9 cellular contexts compared by ENCODE assay signal in genomic region chr1:203486618-203487370, GRCh38. TPM values are rescaled to one million over a fixed set of nuclear protein-coding genes. Genes with fewer than 3 reads are reported as not detected.
A peak's percentile ranks its signal among the peaks of the same experiment; 100 is the strongest.
DNase-seq lines count a peak whose midpoint lies in the region; ATAC-seq and TF ChIP-seq lines count a peak whose summit lies in the region.
"Had no signal": no experiment of that assay in that cellular context is flagged by ENCODE, and none has a peak within 500 bp of the region (broad histone marks: within the 10 kb centered on the region; RNA-seq: fewer than 3 reads in every experiment).

No MANE protein-coding gene starts in this region.

- H3K4me3 Mint-ChIP-seq in CD4-positive, alpha-beta memory T cell, result peak overlapping the region; percentile 79 to 86 (median 84)

- no peaks in the 10 kb centered on the region for H3K9me3 Mint-ChIP-seq in CD4-positive, alpha-beta memory T cell

- H3K27me3 ChIP-seq in CD4-positive, alpha-beta memory T cell (ENCODE audit: insufficient read depth, low read length), result peaks cover 4% of the 10 kb centered on the region
- H3K27me3 ChIP-seq in SJCRH30 (peaks cover 7% of the 10 kb centered on the region), parathyroid adenoma (ENCODE audit: control insufficient read depth, insufficient read depth, low read length) (no peaks in the 10 kb centered on the region)
- H3K27me3 ChIP-seq: neutrophil had no signal

- H3K36me3 ChIP-seq in CD4-positive, alpha-beta memory T cell (ENCODE audit: insufficient read depth, low read length), result no peaks in the 10 kb centered on the region
- H3K36me3 ChIP-seq in SJCRH30 (no peaks in the 10 kb centered on the region), parathyroid adenoma (ENCODE audit: control insufficient read depth, insufficient read depth, low read length) (no peaks in the 10 kb centered on the region)
- H3K36me3 ChIP-seq: neutrophil had no signal

- peak overlapping the region in 4 of 7 donors; percentile 42 to 89 (median 76) for H3K27ac Mint-ChIP-seq in CD4-positive, alpha-beta memory T cell

- POLR2A ChIA-PET in CD4-positive, alpha-beta memory T cell (lab: Charles Lee; ENCODE audit: partially characterized antibody), result interaction anchor here (1.9 to 2.5 kb wide), 2 partner anchors 147 to 219 kb away, joined by 7 to 39 read pairs; no protein-coding TSS in a partner anchor

- CTCF ChIA-PET in CD4-positive, alpha-beta memory T cell (lab: Charles Lee; ENCODE audit: partially characterized antibody), result interaction anchor here (1.2 to 17.7 kb wide), 11 partner anchors 9 to 219 kb away, joined by 3 to 424 read pairs (median 7); no protein-coding TSS in a partner anchor

- no peak overlapping the region for H3K4me3 ChIP-seq in CD4-positive, alpha-beta memory T cell (ENCODE audit: low read length in 2 of 2)
- H3K4me3 ChIP-seq in SJCRH30 (peak overlapping the region; percentile 58), parathyroid adenoma (ENCODE audit: low read depth, low read length) (no peak overlapping the region)

- peaks cover 13% of the 10 kb centered on the region for H3K4me1 ChIP-seq in CD4-positive, alpha-beta memory T cell (ENCODE audit: insufficient read depth, low read length)
- no peaks in the 10 kb centered on the region for H3K4me1 ChIP-seq in SJCRH30
- H3K4me1 ChIP-seq in parathyroid adenoma, result no peaks in the 10 kb centered on the region

- no peaks in the 10 kb centered on the region for H3K36me3 Mint-ChIP-seq in CD4-positive, alpha-beta memory T cell

- H3K4me1 Mint-ChIP-seq in CD4-positive, alpha-beta memory T cell, result peaks cover 1 to 22% (median 11%) of the 10 kb centered on the region in 4 donors

- H3K79me2 ChIP-seq in parathyroid adenoma, result no peaks in the 10 kb centered on the region

- no peak for TF ChIP-seq CTCF in parathyroid adenoma (IDR thresholded peaks at IDR 0.05)

- H3K4me2 ChIP-seq in parathyroid adenoma (ENCODE audit: low read length), result no peak overlapping the region

- DNase-seq in CD4-positive, alpha-beta memory T cell, result no peak
- DNase-seq in SJCRH30 (no peak), fibroblast of gingiva (ENCODE audit: low read depth) (peak; percentile 47), NCI-H748 treated with DMSO at 0.1 percent for 48 hours (lab: John Stamatoyannopoulos, UW) (no peak), NCI-H1436 (lab: John Stamatoyannopoulos, UW) (no peak), NCI-H774 (lab: John Stamatoyannopoulos, UW) (no peak)

- intact Hi-C loops in CD4-positive, alpha-beta memory T cell (cut with micrococcal nuclease), result loop anchor here (1.0 kb wide), 2 partner anchors 146 to 219 kb away; no protein-coding TSS in a partner anchor

- H2AFZ ChIP-seq in parathyroid adenoma, result peak overlapping the region; percentile 86

- peaks cover 2 to 4% of the 10 kb centered on the region in 2 donors for H3K27me3 Mint-ChIP-seq in CD4-positive, alpha-beta memory T cell

- H3K27ac ChIP-seq in CD4-positive, alpha-beta memory T cell (ENCODE audit: low read depth, low read length), result no peak overlapping the region
- H3K27ac ChIP-seq in SJCRH30 (no peak overlapping the region), parathyroid adenoma (peak overlapping the region; percentile 33)

- ATAC-seq in HG03460 (IDR thresholded peaks at IDR 0.05; ENCODE audit: unreplicated experiment), result no peak

- no peaks in the 10 kb centered on the region for H3K9me3 ChIP-seq in CD4-positive, alpha-beta memory T cell (ENCODE audit: control insufficient read depth in 1 of 2, low read length in 2 of 2)
- H3K9me3 ChIP-seq in SJCRH30 (replicated peaks) (no peaks in the 10 kb centered on the region), parathyroid adenoma (ENCODE audit: control insufficient read depth, low read length) (no peaks in the 10 kb centered on the region)
- H3K9me3 ChIP-seq: neutrophil had no signal

- H3K9ac ChIP-seq in parathyroid adenoma, result no peak overlapping the region

RNA-seq across cellular contexts. Expression of gene OPTC, which starts 7.2 kb away (rescaled TPM):
- not detected for total RNA-seq in CD4-positive, alpha-beta memory T cell
- not detected for polyA plus RNA-seq in CD4-positive, alpha-beta memory T cell
- total RNA-seq in SJCRH30 (2014; rRNA removed; shearing (Covaris generic)), result not detected in 2 replicates

RNA-seq across cellular contexts. Expression of gene PRELP, which starts 11.2 kb away (rescaled TPM):
- not detected for total RNA-seq in CD4-positive, alpha-beta memory T cell
- not detected for polyA plus RNA-seq in CD4-positive, alpha-beta memory T cell
- not detected in 2 replicates for total RNA-seq in SJCRH30 (2014; rRNA removed; shearing (Covaris generic))
